ENCODE assay signal across 1 cellular context in genomic region chr11:125591659-125592304, GRCh38.
A peak's percentile ranks its signal among the peaks of the same experiment; 100 is the strongest.
TF ChIP-seq lines count a peak whose summit lies in the region.

No MANE protein-coding gene starts in this region.

TF ChIP-seq in K562, 482 proteins besides CTCF, POLR2A, EP300 and RAD21 (continued from another document and continues in another):
- TF ChIP-seq E2F3 (CRISPR knock-in tag; IDR thresholded peaks at IDR 0.05), result no peak
- no peak for TF ChIP-seq RHOXF2B (CRISPR knock-in tag; conservative IDR thresholded peaks at IDR 0.05)
- no peak for TF ChIP-seq CHCHD3 (CRISPR knock-in tag; IDR thresholded peaks at IDR 0.05)
- TF ChIP-seq ZNF324 (CRISPR knock-in tag; IDR thresholded peaks at IDR 0.05), result no peak
- no peak for TF ChIP-seq GATAD2A (IDR thresholded peaks at IDR 0.05)
- TF ChIP-seq NEUROD1 (IDR thresholded peaks at IDR 0.05; ENCODE audit: borderline replicate concordance, low read depth, low read length, partially characterized antibody), result no peak
- TF ChIP-seq NR1H2 (CRISPR knock-in tag; IDR thresholded peaks at IDR 0.05), result no peak
- TF ChIP-seq RFX5 (IDR thresholded peaks at IDR 0.05; ENCODE audit: low read depth, low read length), result no peak
- no peak for TF ChIP-seq TSC22D4 (tag; IDR thresholded peaks at IDR 0.05)
- TF ChIP-seq TOE1 (IDR thresholded peaks at IDR 0.05; ENCODE audit: borderline replicate concordance), result no peak
- TF ChIP-seq TOE1 (CRISPR knock-in tag; IDR thresholded peaks at IDR 0.05; ENCODE audit: borderline replicate concordance, low read depth), result no peak
- TF ChIP-seq ZNF766 (CRISPR knock-in tag; conservative IDR thresholded peaks at IDR 0.05), result 0 out of 2 replicates have a peak, but pooled peaks have one; percentile 62
- peak; percentile 10 for TF ChIP-seq KDM5B (IDR thresholded peaks at IDR 0.05; ENCODE audit: insufficient replicate concordance, low read depth, low read length)
- no peak for TF ChIP-seq ZNF592 (IDR thresholded peaks at IDR 0.05)
- peak in 1 of 3 experiments; percentile 59 for TF ChIP-seq YY1 (IDR thresholded peaks at IDR 0.05; ENCODE audit: borderline replicate concordance in 1 of 3, control insufficient read depth in 1 of 3, extremely low read depth in 1 of 3, insufficient read depth in 3 of 3, insufficient read length in 1 of 3, insufficient replicate concordance in 2 of 3, low read depth in 1 of 3, low read length in 2 of 3)
- TF ChIP-seq ZNF174 (CRISPR knock-in tag; IDR thresholded peaks at IDR 0.05), result no peak
- no peak for TF ChIP-seq MYC (IDR thresholded peaks at IDR 0.05; ENCODE audit: low read depth, low read length)
- no peak for TF ChIP-seq MYC (CRISPR knock-in tag; IDR thresholded peaks at IDR 0.05; ENCODE audit: borderline replicate concordance, low read depth)
- TF ChIP-seq RBFOX2 (IDR thresholded peaks at IDR 0.05; ENCODE audit: low read depth, low read length), result peak; percentile 39
- peak; percentile 41 for TF ChIP-seq RBM39 (optimal IDR thresholded peaks at IDR 0.05; ENCODE audit: low read depth, low read length)
- TF ChIP-seq POLR2AphosphoS5 (IDR thresholded peaks at IDR 0.05; ENCODE audit: control insufficient read depth, insufficient read depth, low read depth, low read length), result no peak
- no peak for TF ChIP-seq ZNF76 (CRISPR knock-in tag; IDR thresholded peaks at IDR 0.05; ENCODE audit: borderline replicate concordance)
- no peak for TF ChIP-seq ZNF239 (CRISPR knock-in tag; IDR thresholded peaks at IDR 0.05)
- no peak for TF ChIP-seq HMGN3 (IDR thresholded peaks at IDR 0.05; ENCODE audit: borderline replicate concordance, extremely low read depth, insufficient read length, low read depth, low read length)
- TF ChIP-seq SMARCA5 (IDR thresholded peaks at IDR 0.05), result no peak
- no peak for TF ChIP-seq ARHGAP35 (IDR thresholded peaks at IDR 0.05; ENCODE audit: partially characterized antibody)
- TF ChIP-seq HNRNPK (IDR thresholded peaks at IDR 0.05; ENCODE audit: low read depth, low read length, poor library complexity, severe bottlenecking), result no peak
- TF ChIP-seq FOXJ2 (tag; IDR thresholded peaks at IDR 0.05), result no peak
- TF ChIP-seq, protein P1, sequence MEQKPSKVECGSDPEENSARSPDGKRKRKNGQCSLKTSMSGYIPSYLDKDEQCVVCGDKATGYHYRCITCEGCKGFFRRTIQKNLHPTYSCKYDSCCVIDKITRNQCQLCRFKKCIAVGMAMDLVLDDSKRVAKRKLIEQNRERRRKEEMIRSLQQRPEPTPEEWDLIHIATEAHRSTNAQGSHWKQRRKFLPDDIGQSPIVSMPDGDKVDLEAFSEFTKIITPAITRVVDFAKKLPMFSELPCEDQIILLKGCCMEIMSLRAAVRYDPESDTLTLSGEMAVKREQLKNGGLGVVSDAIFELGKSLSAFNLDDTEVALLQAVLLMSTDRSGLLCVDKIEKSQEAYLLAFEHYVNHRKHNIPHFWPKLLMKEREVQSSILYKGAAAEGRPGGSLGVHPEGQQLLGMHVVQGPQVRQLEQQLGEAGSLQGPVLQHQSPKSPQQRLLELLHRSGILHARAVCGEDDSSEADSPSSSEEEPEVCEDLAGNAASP (IDR thresholded peaks at IDR 0.05), result no peak
- 0 out of 2 replicates have a peak, but pooled peaks have one; percentile 19 for TF ChIP-seq GTF2E2 (tag; IDR thresholded peaks at IDR 0.05)
- TF ChIP-seq, protein P2, sequence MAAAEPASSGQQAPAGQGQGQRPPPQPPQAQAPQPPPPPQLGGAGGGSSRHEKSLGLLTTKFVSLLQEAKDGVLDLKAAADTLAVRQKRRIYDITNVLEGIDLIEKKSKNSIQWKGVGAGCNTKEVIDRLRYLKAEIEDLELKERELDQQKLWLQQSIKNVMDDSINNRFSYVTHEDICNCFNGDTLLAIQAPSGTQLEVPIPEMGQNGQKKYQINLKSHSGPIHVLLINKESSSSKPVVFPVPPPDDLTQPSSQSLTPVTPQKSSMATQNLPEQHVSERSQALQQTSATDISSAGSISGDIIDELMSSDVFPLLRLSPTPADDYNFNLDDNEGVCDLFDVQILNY (CRISPR knock-in tag; IDR thresholded peaks at IDR 0.05), result no peak
- no peak for TF ChIP-seq SAFB (IDR thresholded peaks at IDR 0.05; ENCODE audit: borderline replicate concordance, low read depth, low read length)
- no peak for TF ChIP-seq ZNF165 (CRISPR knock-in tag; IDR thresholded peaks at IDR 0.05; ENCODE audit: borderline replicate concordance)
- TF ChIP-seq TRIM28 (IDR thresholded peaks at IDR 0.05), result no peak
- TF ChIP-seq CHD1 (IDR thresholded peaks at IDR 0.05; ENCODE audit: low read length), result peak; percentile 40
- TF ChIP-seq HDGF (IDR thresholded peaks at IDR 0.05), result no peak
- no peak for TF ChIP-seq RBM15 (IDR thresholded peaks at IDR 0.05; ENCODE audit: insufficient read depth, low read length)
- 0 out of 2 replicates have a peak, but pooled peaks have one; percentile 1 for TF ChIP-seq SMC3 (conservative IDR thresholded peaks at IDR 0.05; ENCODE audit: insufficient read depth, low read depth, low read length)
- peak; percentile 79; the same call in 1 of the 2 replicates for TF ChIP-seq ZNF584 (CRISPR knock-in tag; IDR thresholded peaks at IDR 0.05; ENCODE audit: low read depth)
- peak; percentile 21; the same call in 1 of the 2 replicates for TF ChIP-seq PHB (CRISPR knock-in tag; IDR thresholded peaks at IDR 0.05)
- no peak for TF ChIP-seq SAP30 (IDR thresholded peaks at IDR 0.05; ENCODE audit: borderline replicate concordance, insufficient read depth, low read depth, low read length, poor library complexity, severe bottlenecking)
- peak; percentile 61; the same call in 1 of the 2 replicates for TF ChIP-seq TAF7 (tag; IDR thresholded peaks at IDR 0.05)
- TF ChIP-seq, protein P3, sequence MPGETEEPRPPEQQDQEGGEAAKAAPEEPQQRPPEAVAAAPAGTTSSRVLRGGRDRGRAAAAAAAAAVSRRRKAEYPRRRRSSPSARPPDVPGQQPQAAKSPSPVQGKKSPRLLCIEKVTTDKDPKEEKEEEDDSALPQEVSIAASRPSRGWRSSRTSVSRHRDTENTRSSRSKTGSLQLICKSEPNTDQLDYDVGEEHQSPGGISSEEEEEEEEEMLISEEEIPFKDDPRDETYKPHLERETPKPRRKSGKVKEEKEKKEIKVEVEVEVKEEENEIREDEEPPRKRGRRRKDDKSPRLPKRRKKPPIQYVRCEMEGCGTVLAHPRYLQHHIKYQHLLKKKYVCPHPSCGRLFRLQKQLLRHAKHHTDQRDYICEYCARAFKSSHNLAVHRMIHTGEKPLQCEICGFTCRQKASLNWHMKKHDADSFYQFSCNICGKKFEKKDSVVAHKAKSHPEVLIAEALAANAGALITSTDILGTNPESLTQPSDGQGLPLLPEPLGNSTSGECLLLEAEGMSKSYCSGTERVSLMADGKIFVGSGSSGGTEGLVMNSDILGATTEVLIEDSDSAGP (CRISPR knock-in tag; IDR thresholded peaks at IDR 0.05), result no peak
- TF ChIP-seq NCOR1 (IDR thresholded peaks at IDR 0.05), result no peak
- no peak for TF ChIP-seq CBX5 (IDR thresholded peaks at IDR 0.05; ENCODE audit: borderline replicate concordance, low read depth)
- TF ChIP-seq POLR2G (IDR thresholded peaks at IDR 0.05; ENCODE audit: low read depth, low read length), result peak; percentile 63
- TF ChIP-seq SRF (CRISPR knock-in tag; IDR thresholded peaks at IDR 0.05), result 0 out of 4 replicates have a peak, but pooled peaks of 1 of the 2 experiments have one; percentile 36
- TF ChIP-seq PYGO2 (tag; IDR thresholded peaks at IDR 0.05), result no peak
- peak in 1 of 2 experiments; percentile 4; a peak in 1 of 4 replicates for TF ChIP-seq KDM1A (IDR thresholded peaks at IDR 0.05)
- TF ChIP-seq TCF7L2 (IDR thresholded peaks at IDR 0.05; ENCODE audit: low read depth, low read length), result no peak
- TF ChIP-seq, protein P4, sequence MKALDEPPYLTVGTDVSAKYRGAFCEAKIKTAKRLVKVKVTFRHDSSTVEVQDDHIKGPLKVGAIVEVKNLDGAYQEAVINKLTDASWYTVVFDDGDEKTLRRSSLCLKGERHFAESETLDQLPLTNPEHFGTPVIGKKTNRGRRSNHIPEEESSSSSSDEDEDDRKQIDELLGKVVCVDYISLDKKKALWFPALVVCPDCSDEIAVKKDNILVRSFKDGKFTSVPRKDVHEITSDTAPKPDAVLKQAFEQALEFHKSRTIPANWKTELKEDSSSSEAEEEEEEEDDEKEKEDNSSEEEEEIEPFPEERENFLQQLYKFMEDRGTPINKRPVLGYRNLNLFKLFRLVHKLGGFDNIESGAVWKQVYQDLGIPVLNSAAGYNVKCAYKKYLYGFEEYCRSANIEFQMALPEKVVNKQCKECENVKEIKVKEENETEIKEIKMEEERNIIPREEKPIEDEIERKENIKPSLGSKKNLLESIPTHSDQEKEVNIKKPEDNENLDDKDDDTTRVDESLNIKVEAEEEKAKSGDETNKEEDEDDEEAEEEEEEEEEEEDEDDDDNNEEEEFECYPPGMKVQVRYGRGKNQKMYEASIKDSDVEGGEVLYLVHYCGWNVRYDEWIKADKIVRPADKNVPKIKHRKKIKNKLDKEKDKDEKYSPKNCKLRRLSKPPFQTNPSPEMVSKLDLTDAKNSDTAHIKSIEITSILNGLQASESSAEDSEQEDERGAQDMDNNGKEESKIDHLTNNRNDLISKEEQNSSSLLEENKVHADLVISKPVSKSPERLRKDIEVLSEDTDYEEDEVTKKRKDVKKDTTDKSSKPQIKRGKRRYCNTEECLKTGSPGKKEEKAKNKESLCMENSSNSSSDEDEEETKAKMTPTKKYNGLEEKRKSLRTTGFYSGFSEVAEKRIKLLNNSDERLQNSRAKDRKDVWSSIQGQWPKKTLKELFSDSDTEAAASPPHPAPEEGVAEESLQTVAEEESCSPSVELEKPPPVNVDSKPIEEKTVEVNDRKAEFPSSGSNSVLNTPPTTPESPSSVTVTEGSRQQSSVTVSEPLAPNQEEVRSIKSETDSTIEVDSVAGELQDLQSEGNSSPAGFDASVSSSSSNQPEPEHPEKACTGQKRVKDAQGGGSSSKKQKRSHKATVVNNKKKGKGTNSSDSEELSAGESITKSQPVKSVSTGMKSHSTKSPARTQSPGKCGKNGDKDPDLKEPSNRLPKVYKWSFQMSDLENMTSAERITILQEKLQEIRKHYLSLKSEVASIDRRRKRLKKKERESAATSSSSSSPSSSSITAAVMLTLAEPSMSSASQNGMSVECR (CRISPR knock-in tag; IDR thresholded peaks at IDR 0.05), result peak; percentile 39; the same call in 1 of the 2 replicates
- TF ChIP-seq EHMT2 (IDR thresholded peaks at IDR 0.05), result no peak
- peak in 1 of 2 experiments; percentile 18; a peak in 1 of 4 replicates for TF ChIP-seq MAZ (CRISPR knock-in tag; conservative IDR thresholded peaks at IDR 0.05 in 1 of 2, IDR thresholded peaks at IDR 0.05 in 1 of 2)
- TF ChIP-seq MTA3 (IDR thresholded peaks at IDR 0.05; ENCODE audit: borderline replicate concordance), result no peak
- TF ChIP-seq KDM4B (IDR thresholded peaks at IDR 0.05; ENCODE audit: borderline replicate concordance in 2 of 2, low read depth in 1 of 2), result 0 out of 4 replicates have a peak, but pooled peaks of 1 of the 2 experiments have one; percentile 28
- 0 out of 2 replicates have a peak, but pooled peaks have one; percentile 33 for TF ChIP-seq ZNF511 (CRISPR knock-in tag; IDR thresholded peaks at IDR 0.05)
- no peak for TF ChIP-seq ZNF277 (CRISPR knock-in tag; IDR thresholded peaks at IDR 0.05; ENCODE audit: borderline replicate concordance)
- TF ChIP-seq ZNF184 (CRISPR knock-in tag; IDR thresholded peaks at IDR 0.05), result no peak
